In the genomic region with DNA sequence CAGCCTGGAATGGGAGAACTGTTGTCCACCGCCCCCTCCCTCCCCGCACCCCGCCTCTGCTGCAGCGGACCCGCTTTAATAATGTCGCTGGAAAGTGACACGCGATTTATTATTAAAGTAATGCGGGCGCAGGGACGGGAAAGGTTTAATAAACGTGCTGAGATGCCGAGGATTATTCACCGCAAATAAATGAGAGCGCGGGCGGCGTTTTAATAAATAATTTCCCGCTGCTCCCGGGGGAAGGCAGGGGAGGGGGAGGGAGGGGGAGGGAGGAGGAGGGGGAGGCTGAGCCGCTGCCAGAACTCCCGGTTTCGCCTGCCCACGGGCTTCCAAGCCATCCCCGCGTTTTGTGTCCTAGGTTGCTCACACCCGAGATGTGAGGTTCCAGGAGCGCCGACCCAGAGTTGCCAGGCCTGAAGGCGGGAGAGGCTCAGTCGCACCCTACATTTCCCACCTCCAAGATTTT, we compare ENCODE assay signal across 8 cellular contexts. TPM values are rescaled to one million over a fixed set of nuclear protein-coding genes. Genes with fewer than 3 reads are reported as not detected.
DNase-seq lines count a peak whose midpoint lies in the region; ATAC-seq lines count a peak whose summit lies in the region.

No MANE protein-coding gene starts in this region.

- DNase-seq in T-helper 2 cell treated with Interferon-gamma antibody and Interleukin-4, amounts not matched to agents 5 μg/mL and 100 μg/mL, for 36 hours (ENCODE audit: low spot score): no peak
- no peak for DNase-seq in T-helper 2 cell
- no peak for DNase-seq in activated CD8-positive, alpha-beta T cell treated with anti-CD3 and anti-CD28 coated beads, Interleukin-2, amount 10 ng/mL, durations not matched to agents 7 days and 5 days
- no peak for DNase-seq in GOT3 (lab: John Stamatoyannopoulos, UW)
- no peak for DNase-seq in NCI-H1105 (lab: John Stamatoyannopoulos, UW)

- ATAC-seq in activated CD8-positive, alpha-beta T cell treated with anti-CD3 and anti-CD28 coated beads, Interleukin-2, amount 10 ng/mL, durations not matched to agents 7 days and 5 days: no peak
- ATAC-seq in GM21529 (IDR thresholded peaks at IDR 0.05; ENCODE audit: unreplicated experiment): no peak

- CTCF ChIA-PET in activated CD8-positive, alpha-beta T cell treated with anti-CD3 and anti-CD28 coated beads, Interleukin-2, amount 10 ng/mL, durations not matched to agents 7 days and 5 days (lab: Charles Lee): interaction anchor here (0.6 to 15.1 kb wide), 13 partner anchors 8 to 172 kb away, joined by 3 to 235 read pairs (median 5); a partner anchor contains a TSS

- peaks cover 9 to 61% (median 54%) of the 10 kb centered on the region in 5 donors for H3K4me1 ChIP-seq in subcutaneous abdominal adipose tissue (ENCODE audit: control insufficient read depth in 5 of 5, insufficient read depth in 5 of 5, low read length in 5 of 5)

- POLR2A ChIA-PET in activated CD8-positive, alpha-beta T cell treated with anti-CD3 and anti-CD28 coated beads, Interleukin-2, amount 10 ng/mL, durations not matched to agents 7 days and 5 days (lab: Charles Lee): no interaction called here

- peaks cover 10 to 28% (median 25%) of the 10 kb centered on the region in 5 donors for H3K27me3 ChIP-seq in subcutaneous abdominal adipose tissue (ENCODE audit: control insufficient read depth in 5 of 5, insufficient read depth in 4 of 5, low read length in 5 of 5)

- H3K9me3 Mint-ChIP-seq in T-helper 2 cell treated with Interferon-gamma antibody and Interleukin-4, amounts not matched to agents 5 μg/mL and 100 μg/mL, for 36 hours: no peaks in the 10 kb centered on the region
- no peaks in the 10 kb centered on the region for H3K9me3 Mint-ChIP-seq in activated CD8-positive, alpha-beta T cell treated with anti-CD3 and anti-CD28 coated beads, Interleukin-2, amount 10 ng/mL, durations not matched to agents 7 days and 5 days (ENCODE audit: insufficient read depth)

- H3K36me3 Mint-ChIP-seq in T-helper 2 cell treated with Interferon-gamma antibody and Interleukin-4, amounts not matched to agents 5 μg/mL and 100 μg/mL, for 36 hours (ENCODE audit: low read depth): peaks cover 2% of the 10 kb centered on the region
- H3K36me3 Mint-ChIP-seq in activated CD8-positive, alpha-beta T cell treated with anti-CD3 and anti-CD28 coated beads, Interleukin-2, amount 10 ng/mL, durations not matched to agents 7 days and 5 days (ENCODE audit: low read depth): no peaks in the 10 kb centered on the region

- no peak overlapping the region for H3K27ac ChIP-seq in subcutaneous abdominal adipose tissue (ENCODE audit: low read depth, low read length)

- no peaks in the 10 kb centered on the region for H3K36me3 ChIP-seq in subcutaneous abdominal adipose tissue (ENCODE audit: control insufficient read depth in 5 of 5, insufficient read depth in 5 of 5, low read length in 5 of 5)

- H3K4me1 Mint-ChIP-seq in T-helper 2 cell treated with Interferon-gamma antibody and Interleukin-4, amounts not matched to agents 5 μg/mL and 100 μg/mL, for 36 hours (ENCODE audit: low read depth): peaks cover 15% of the 10 kb centered on the region
- peaks cover 38% of the 10 kb centered on the region for H3K4me1 Mint-ChIP-seq in activated CD8-positive, alpha-beta T cell treated with anti-CD3 and anti-CD28 coated beads, Interleukin-2, amount 10 ng/mL, durations not matched to agents 7 days and 5 days (ENCODE audit: low read depth)

- H3K4me3 Mint-ChIP-seq in T-helper 2 cell treated with Interferon-gamma antibody and Interleukin-4, amounts not matched to agents 5 μg/mL and 100 μg/mL, for 36 hours: peak overlapping the region; percentile 83
- peak overlapping the region; percentile 76 for H3K4me3 Mint-ChIP-seq in activated CD8-positive, alpha-beta T cell treated with anti-CD3 and anti-CD28 coated beads, Interleukin-2, amount 10 ng/mL, durations not matched to agents 7 days and 5 days

- H3K9me3 ChIP-seq in iPS-18c (ENCODE audit: control insufficient read depth, insufficient read depth, low read length) (no peaks in the 10 kb centered on the region), subcutaneous abdominal adipose tissue (ENCODE audit: control insufficient read depth in 5 of 5, low read length in 5 of 5) (no peaks in the 10 kb centered on the region)

- H3K27me3 Mint-ChIP-seq in T-helper 2 cell treated with Interferon-gamma antibody and Interleukin-4, amounts not matched to agents 5 μg/mL and 100 μg/mL, for 36 hours (ENCODE audit: low read depth): peaks cover 53% of the 10 kb centered on the region
- H3K27me3 Mint-ChIP-seq in activated CD8-positive, alpha-beta T cell treated with anti-CD3 and anti-CD28 coated beads, Interleukin-2, amount 10 ng/mL, durations not matched to agents 7 days and 5 days (ENCODE audit: low read depth): peaks cover 49% of the 10 kb centered on the region

- H3K9ac ChIP-seq in subcutaneous abdominal adipose tissue (ENCODE audit: low read length in 5 of 5): peak overlapping the region in 4 of 5 donors; percentile 4 to 73 (median 40)

- no peak overlapping the region for H3K27ac Mint-ChIP-seq in T-helper 2 cell treated with Interferon-gamma antibody and Interleukin-4, amounts not matched to agents 5 μg/mL and 100 μg/mL, for 36 hours
- no peak overlapping the region for H3K27ac Mint-ChIP-seq in activated CD8-positive, alpha-beta T cell treated with anti-CD3 and anti-CD28 coated beads, Interleukin-2, amount 10 ng/mL, durations not matched to agents 7 days and 5 days

- peak overlapping the region; percentile 63 for H3K4me3 ChIP-seq in iPS-18c (ENCODE audit: insufficient read depth, low read depth, low read length)
- peak overlapping the region; percentile 44 to 73 (median 61) for H3K4me3 ChIP-seq in subcutaneous abdominal adipose tissue (ENCODE audit: low read depth in 1 of 5, low read length in 5 of 5)

RNA-seq across cellular contexts. Expression of a gene that starts 5.1 kb away (rescaled TPM):
- total RNA-seq in activated CD8-positive, alpha-beta T cell treated with anti-CD3 and anti-CD28 coated beads, Interleukin-2, amount 10 ng/mL, durations not matched to agents 7 days and 5 days: under 1 TPM in 1 of 2 experiments, not detected in 1; 0.18 TPM

RNA-seq across cellular contexts. Expression of a gene that starts 35.9 kb away (rescaled TPM):
- 10 to 100 TPM; 24.7 to 24.8 TPM for total RNA-seq in activated CD8-positive, alpha-beta T cell treated with anti-CD3 and anti-CD28 coated beads, Interleukin-2, amount 10 ng/mL, durations not matched to agents 7 days and 5 days

RNA-seq across cellular contexts. Expression of a gene that starts 36.0 kb away (rescaled TPM):
- under 1 TPM; 0.47 to 0.50 TPM for total RNA-seq in activated CD8-positive, alpha-beta T cell treated with anti-CD3 and anti-CD28 coated beads, Interleukin-2, amount 10 ng/mL, durations not matched to agents 7 days and 5 days
